ENCODE assay signal across 17 cellular contexts in the genomic region with DNA sequence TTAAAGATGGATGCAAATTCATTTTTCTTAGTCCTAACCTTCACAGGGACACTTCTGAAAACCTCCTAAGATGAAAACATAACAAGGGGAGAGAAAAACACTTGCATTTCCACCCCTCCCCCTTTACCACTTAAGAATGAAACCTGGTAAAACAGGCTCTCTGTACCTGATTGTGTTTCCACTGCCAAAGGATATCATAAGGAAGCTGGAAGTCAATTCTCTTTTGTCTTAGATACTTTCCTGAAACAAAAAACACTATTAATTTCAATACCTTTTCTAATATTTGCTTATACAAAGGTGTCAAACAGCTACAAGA. TPM values are rescaled to one million over a fixed set of nuclear protein-coding genes. Genes with fewer than 3 reads are reported as not detected.
DNase-seq lines count a peak whose midpoint lies in the region; ATAC-seq and TF ChIP-seq lines count a peak whose summit lies in the region.
"Had no signal": no experiment of that assay in that cellular context is flagged by ENCODE, and none has a peak within 500 bp of the region (broad histone marks: within the 10 kb centered on the region; RNA-seq: fewer than 3 reads in every experiment).

No MANE protein-coding gene starts in this region.

- peaks cover 14 to 27% (median 22%) of the 10 kb centered on the region in 4 donors for H3K4me1 ChIP-seq in esophagus muscularis mucosa

- no peak for TF ChIP-seq CTCF in esophagus muscularis mucosa (IDR thresholded peaks at IDR 0.05)

- ATAC-seq in GM21619 (IDR thresholded peaks at IDR 0.05; ENCODE audit: unreplicated experiment): no peak
- ATAC-seq: HCT116 had no signal

- no peaks in the 10 kb centered on the region for H3K27me3 ChIP-seq in esophagus muscularis mucosa

- H3K27ac ChIP-seq in esophagus muscularis mucosa (replicated peaks in 1 of 4): peak overlapping the region; percentile 55 to 62 (median 58)

- peak overlapping the region in 1 of 4 donors; percentile 5 for H3K4me3 ChIP-seq in esophagus muscularis mucosa
- H3K4me3 ChIP-seq: prostate gland had no signal

- TF ChIP-seq POLR2A in esophagus muscularis mucosa (IDR thresholded peaks at IDR 0.05; ENCODE audit: low read depth): no peak

- TF ChIP-seq EP300 in esophagus muscularis mucosa (IDR thresholded peaks at IDR 0.05): no peak

- no peaks in the 10 kb centered on the region for H3K9me3 ChIP-seq in esophagus muscularis mucosa
- H3K9me3 ChIP-seq: prostate gland had no signal

- H3K36me3 ChIP-seq in esophagus muscularis mucosa: peaks cover 24 to 61% (median 42%) of the 10 kb centered on the region in 4 donors

- intact Hi-C loops in esophagus muscularis mucosa (cut with DNase I): no loop called here

- DNase-seq in NCI-H1105 treated with DMSO at 0.1 percent for 48 hours (lab: John Stamatoyannopoulos, UW): peak; percentile 8
- no peak for DNase-seq in NCI-H1105 (lab: John Stamatoyannopoulos, UW)
- DNase-seq in NCI-H2196 treated with DMSO at 0.1 percent for 48 hours (lab: John Stamatoyannopoulos, UW; ENCODE audit: unreplicated experiment): peak; percentile 8
- no peak for DNase-seq in esophagus muscularis mucosa (ENCODE audit: extremely low spot score)
- peak; percentile 7 for DNase-seq in renal cortical epithelial cell (ENCODE audit: low read depth)
- DNase-seq in NCI-H1048 (lab: John Stamatoyannopoulos, UW): no peak
- no peak for DNase-seq in NCI-H524 treated with DMSO at 0.1 percent for 48 hours (lab: John Stamatoyannopoulos, UW)
- DNase-seq: 8988T; activated B cell treated with CpG ODN at 0.5 μM for 24 hours; activated CD8-positive, alpha-beta memory T cell treated with anti-CD3 and anti-CD28 coated beads, Interleukin-2, amount 50 U/mL, for 4 hours; activated naive CD4-positive, alpha-beta T cell treated with anti-CD3 and anti-CD28 coated beads, Interleukin-2, amount 50 U/mL, for 16 hours; NCI-H1417 treated with DMSO at 0.1 percent for 48 hours; NCI-H510A treated with DMSO at 0.1 percent for 48 hours; substantia nigra had no signal

RNA-seq across cellular contexts. Expression of gene RUSC1, which starts 59.1 kb away (rescaled TPM):
- 10 to 100 TPM; 15.6 to 35.4 (median 27.2) TPM for total RNA-seq in esophagus muscularis mucosa
- total RNA-seq in renal cortical epithelial cell: 24.1 and 26.2 TPM in 2 replicates

Comparison
In these comparisons a context has a peak if more than half of its experiments do, and no peak if none do; other contexts are left out.
1. DNase-seq: peak in NCI-H1105 treated with DMSO at 0.1 percent for 48 hours (single experiment), NCI-H2196 treated with DMSO at 0.1 percent for 48 hours (single experiment) and renal cortical epithelial cell (single experiment); none in NCI-H1105 (single experiment), esophagus muscularis mucosa (single experiment), NCI-H1048 (single experiment) and NCI-H524 treated with DMSO at 0.1 percent for 48 hours (single experiment).